8 cellular contexts compared by ENCODE assay signal in genomic region chr2:108583903-108584520, GRCh38. TPM values are rescaled to one million over a fixed set of nuclear protein-coding genes. Genes with fewer than 3 reads are reported as not detected.
DNase-seq lines count a peak whose midpoint lies in the region; ATAC-seq and TF ChIP-seq lines count a peak whose summit lies in the region.

No MANE protein-coding gene starts in this region.

- H3K4me1 Mint-ChIP-seq in T-cell: peaks cover 20 to 32% (median 25%) of the 10 kb centered on the region in 3 donors

- DNase-seq in activated gamma-delta T cell treated with Interleukin-2 at 50 U/mL for 16 hours: peak; percentile 44
- no peak for DNase-seq in activated gamma-delta T cell (lab: John Stamatoyannopoulos, UW)
- peak; percentile 46 for DNase-seq in NCI-H1105 treated with DMSO at 0.1 percent for 48 hours (lab: John Stamatoyannopoulos, UW)
- DNase-seq in T-cell: peak in 32 of 34 experiments; percentile 4 to 56 (median 36)
- DNase-seq in astrocyte of the spinal cord (ENCODE audit: low read depth, low spot score): peak; percentile 88
- DNase-seq in iPS-NIHi11 (ENCODE audit: low spot score): peak; percentile 72
- DNase-seq in smooth muscle cell (lab: John Stamatoyannopoulos, UW; ENCODE audit: unreplicated experiment): no peak

- peaks cover 2% of the 10 kb centered on the region for H4K20me1 ChIP-seq in smooth muscle cell (ENCODE audit: low read depth)

- CTCF ChIA-PET in T-cell (lab: Charles Lee): interaction anchor here (0.6 to 1.6 kb wide), 20 partner anchors 8 to 647 kb away, joined by 3 to 12 read pairs (median 4); partner anchors contain the start of gene LIMS1 (in 1 of the 2)

- in situ Hi-C loops in astrocyte of the spinal cord (cut with HindIII; ENCODE audit: low sequenced_read_pairs): no loop called here

- no peak overlapping the region for H3K4me3 ChIP-seq in astrocyte of the spinal cord (ENCODE audit: low read depth, low read length)
- H3K4me3 ChIP-seq in smooth muscle cell: no peak overlapping the region

- 63% methylated on average over 4 of the region's 4 CpGs for WGBS in smooth muscle cell (ENCODE audit: low lambda C conversion rate)

- H3K79me2 ChIP-seq in smooth muscle cell (ENCODE audit: low read depth): peaks cover 83% of the 10 kb centered on the region

- H3K4me1 ChIP-seq in smooth muscle cell (ENCODE audit: low read depth): peaks cover 28% of the 10 kb centered on the region

- no peak overlapping the region for H2AFZ ChIP-seq in smooth muscle cell (ENCODE audit: low read depth)

- H3K9me3 ChIP-seq in smooth muscle cell (replicated peaks; ENCODE audit: low read depth): no peaks in the 10 kb centered on the region

- no peak overlapping the region for H3K4me2 ChIP-seq in smooth muscle cell

- H3F3A ChIP-seq in smooth muscle cell (ENCODE audit: low read depth): peaks cover 18% of the 10 kb centered on the region

- peak; percentile 77 for TF ChIP-seq CTCF in astrocyte of the spinal cord (IDR thresholded peaks at IDR 0.05; ENCODE audit: low read depth, low read length)
- TF ChIP-seq CTCF in smooth muscle cell (IDR thresholded peaks at IDR 0.05; ENCODE audit: borderline replicate concordance, insufficient read depth, poor library complexity, severe bottlenecking): peak; percentile 78

- H3K36me3 ChIP-seq in smooth muscle cell (ENCODE audit: low read depth): no peaks in the 10 kb centered on the region

- no peak overlapping the region for H3K4me3 Mint-ChIP-seq in T-cell

- no peak overlapping the region for H3K9ac ChIP-seq in smooth muscle cell (ENCODE audit: low read depth)

- H3K27ac ChIP-seq in smooth muscle cell (ENCODE audit: low read depth): peak overlapping the region; percentile 23

- ATAC-seq in HG02678 (IDR thresholded peaks at IDR 0.05; ENCODE audit: unreplicated experiment): peak; percentile 78
- peak; percentile 71 to 85 (median 82) for ATAC-seq in T-cell (replicated peaks in 1 of 4)

- H3K27me3 ChIP-seq in smooth muscle cell (ENCODE audit: low read depth): no peaks in the 10 kb centered on the region

- POLR2A ChIA-PET in T-cell (lab: Charles Lee): interaction anchor here in 1 of 2 donors (0.5 kb wide), 1 partner anchor 51 kb away, joined by 6 read pairs; no protein-coding TSS in a partner anchor

- no peaks in the 10 kb centered on the region for H3K9me3 Mint-ChIP-seq in T-cell

- H3K27me3 Mint-ChIP-seq in T-cell: no peaks in the 10 kb centered on the region

- no peaks in the 10 kb centered on the region for H3K36me3 Mint-ChIP-seq in T-cell

- H3K27ac Mint-ChIP-seq in T-cell: peak overlapping the region in 1 of 2 donors; percentile 31

RNA-seq across cellular contexts. Expression of gene LIMS1, which starts 49.7 kb away (rescaled TPM):
- total RNA-seq in T-cell (10 to 100 TPM; 55.5 to 82.8 (median 56.9) TPM), smooth muscle cell (147 and 155 TPM in 2 replicates)
- polyA plus RNA-seq in smooth muscle cell: 56.9 and 63.1 TPM in 2 replicates

Comparison
In these comparisons a context has a peak if more than half of its experiments do, and no peak if none do; other contexts are left out.
1. DNase-seq: peak in activated gamma-delta T cell treated with Interleukin-2 at 50 U/mL for 16 hours (single experiment), NCI-H1105 treated with DMSO at 0.1 percent for 48 hours (single experiment), T-cell (32 of 34), astrocyte of the spinal cord (single experiment) and iPS-NIHi11 (single experiment); none in activated gamma-delta T cell (single experiment) and smooth muscle cell (single experiment).